ENCODE assay signal across 15 cellular contexts in genomic region chr22:27327497-27327896, GRCh38.
DNase-seq lines count a peak whose midpoint lies in the region; ATAC-seq, FAIRE-seq and TF ChIP-seq lines count a peak whose summit lies in the region.
"Had no signal": no experiment of that assay in that cellular context is flagged by ENCODE, and none has a peak within 500 bp of the region (broad histone marks: within the 10 kb centered on the region; RNA-seq: fewer than 3 reads in every experiment).

No MANE protein-coding gene starts in this region.

- peak overlapping the region in 2 of 11 experiments; percentile 12 to 30; a peak in 1 of 22 replicates for H3K27ac ChIP-seq in BLaER1 treated with 17β-estradiol and CSF1 and Interleukin-3, amounts not matched to agents 10 nM and 100 nM
- no peak overlapping the region for H3K27ac ChIP-seq in K562 (ENCODE audit: extremely low read depth, low read depth, low read length)
- H3K27ac ChIP-seq: BLaER1, GM23248 had no signal

- H3K4me1 Mint-ChIP-seq in type B pancreatic cell (ENCODE audit: unreplicated experiment), result peaks cover 8% of the 10 kb centered on the region
- H3K4me1 Mint-ChIP-seq: CD4-positive, CD25-positive, alpha-beta regulatory T cell had no signal

- no peaks in the 10 kb centered on the region for H3K79me2 ChIP-seq in K562 (ENCODE audit: control insufficient read depth, insufficient read depth, low read length)

- TF ChIP-seq CTCF in K562 (IDR thresholded peaks at IDR 0.05 in 2 of 3, conservative IDR thresholded peaks at IDR 0.05 in 1 of 3; ENCODE audit: insufficient read depth in 2 of 3, low read depth in 1 of 3, low read length in 3 of 3) (no peak), type B pancreatic cell (conservative IDR thresholded peaks at IDR 0.05) (no peak)

- H3K4me1 ChIP-seq in BLaER1 treated with 17β-estradiol and CSF1 and Interleukin-3, amounts not matched to agents 10 nM and 100 nM, result peaks cover 0 to 35% (median 23%) of the 10 kb centered on the region in 10 experiments; a peak in 17 of 20 replicates
- H3K4me1 ChIP-seq in K562 (replicated peaks in 1 of 2; ENCODE audit: control insufficient read depth in 2 of 2, insufficient read depth in 2 of 2, low read length in 2 of 2), result no peaks in the 10 kb centered on the region

- intact Hi-C loops in K562 (cut with micrococcal nuclease), result no loop called here

- no peaks in the 10 kb centered on the region for H3K9me3 Mint-ChIP-seq in type B pancreatic cell
- H3K9me3 Mint-ChIP-seq: H9 had no signal

- no peak for ATAC-seq in K562
- ATAC-seq in GM18520 (IDR thresholded peaks at IDR 0.05; ENCODE audit: unreplicated experiment), result no peak
- ATAC-seq in HG03025 (IDR thresholded peaks at IDR 0.05; ENCODE audit: low FRiP score, unreplicated experiment), result no peak

- no peak overlapping the region for H3K27ac Mint-ChIP-seq in type B pancreatic cell
- H3K27ac Mint-ChIP-seq: CD4-positive, CD25-positive, alpha-beta regulatory T cell had no signal

- no peak for TF ChIP-seq EP300 in K562 (IDR thresholded peaks at IDR 0.05; ENCODE audit: low read length)

- FAIRE-seq in K562 (lab: Jason Lieb, UNC), result no peak

- no peak overlapping the region for H3K4me3 Mint-ChIP-seq in type B pancreatic cell
- H3K4me3 Mint-ChIP-seq: CD4-positive, CD25-positive, alpha-beta regulatory T cell; H9 had no signal

- H4K20me1 ChIP-seq in BLaER1 treated with 17β-estradiol and CSF1 and Interleukin-3, amounts not matched to agents 10 nM and 100 nM, result no peaks in the 10 kb centered on the region
- H4K20me1 ChIP-seq in K562 (replicated peaks; ENCODE audit: control insufficient read depth, insufficient read depth, low read length), result no peaks in the 10 kb centered on the region
- H4K20me1 ChIP-seq: BLaER1 had no signal

- no TSS peak for BruUV-seq in K562 (replicated peaks; lab: Mats Ljungman, UMichigan)

- POLR2A ChIA-PET in K562 (lab: Yijun Ruan, JAX), result interaction anchor here (0.7 kb wide), 1 partner anchor 1754 kb away, joined by 3 read pairs; no protein-coding TSS in a partner anchor

- in situ Hi-C loops in K562 (cut with MboI), result no loop called here

- H3K4me2 ChIP-seq in BLaER1 treated with 17β-estradiol and CSF1 and Interleukin-3, amounts not matched to agents 10 nM and 100 nM, result peak overlapping the region in 8 of 11 experiments; percentile 1 to 39 (median 22); a peak in 9 of 22 replicates
- no peak overlapping the region for H3K4me2 ChIP-seq in K562 (ENCODE audit: insufficient read depth, low read length)
- H3K4me2 ChIP-seq: BLaER1 had no signal

- TF ChIP-seq RAD21 in K562 (CRISPR knock-in tag; conservative IDR thresholded peaks at IDR 0.05 in 1 of 2, IDR thresholded peaks at IDR 0.05 in 1 of 2), result no peak

- H3K36me3 Mint-ChIP-seq in type B pancreatic cell, result no peaks in the 10 kb centered on the region
- H3K36me3 Mint-ChIP-seq: CD4-positive, CD25-positive, alpha-beta regulatory T cell had no signal

- TF ChIP-seq POLR2A in K562 (conservative IDR thresholded peaks at IDR 0.05), result no peak

- H3K27me3 Mint-ChIP-seq in type B pancreatic cell, result peaks cover 51% of the 10 kb centered on the region

- no peaks in the 10 kb centered on the region; a peak in 1 of 22 replicates for H3K27me3 ChIP-seq in BLaER1 treated with 17β-estradiol and CSF1 and Interleukin-3, amounts not matched to agents 10 nM and 100 nM
- peaks cover 0 to 6% of the 10 kb centered on the region in 2 experiments; a peak in 1 of 5 replicates for H3K27me3 ChIP-seq in K562 (ENCODE audit: control insufficient read depth in 2 of 2, insufficient read depth in 2 of 2, low read length in 2 of 2)
- H3K27me3 ChIP-seq: BLaER1 had no signal

- H3K9ac ChIP-seq in BLaER1 treated with 17β-estradiol and CSF1 and Interleukin-3, amounts not matched to agents 10 nM and 100 nM, result peak overlapping the region in 1 of 11 experiments; percentile 1; a peak in 1 of 22 replicates
- H3K9ac ChIP-seq in K562 (ENCODE audit: insufficient read depth in 1 of 2, low read depth in 2 of 2, low read length in 2 of 2), result no peak overlapping the region
- H3K9ac ChIP-seq: BLaER1, GM23248 had no signal

- no peak overlapping the region for H2AFZ ChIP-seq in K562 (ENCODE audit: low read depth, low read length)
- H2AFZ ChIP-seq: GM23248 had no signal

- DNase-seq in K562 (ENCODE audit: extremely low read depth in 1 of 4, low spot score in 3 of 4) (no peak), islet precursor cell (peak; percentile 5), type B pancreatic cell (ENCODE audit: extremely low spot score, unreplicated experiment) (peak; percentile 42), inferior parietal cortex (ENCODE audit: extremely low spot score) (no peak)
- DNase-seq: 8988T; AML-193; CD4-positive, CD25-positive, alpha-beta regulatory T cell; DMS53; GM23248; KG1 had no signal

- 0 out of 22 replicates have a peak, but pooled peaks cover 0 to 4% (median 0%) of the 10 kb centered on the region in 11 experiments for H3K9me3 ChIP-seq in BLaER1 treated with 17β-estradiol and CSF1 and Interleukin-3, amounts not matched to agents 10 nM and 100 nM (replicated peaks in 1 of 11)
- no peaks in the 10 kb centered on the region for H3K9me3 ChIP-seq in K562 (replicated peaks; ENCODE audit: control insufficient read depth, insufficient read depth, low read depth, low read length)
- H3K9me3 ChIP-seq: BLaER1 had no signal

- no peak overlapping the region for H3K4me3 ChIP-seq in BLaER1 treated with 17β-estradiol and CSF1 and Interleukin-3, amounts not matched to agents 10 nM and 100 nM
- H3K4me3 ChIP-seq in K562, result no peak overlapping the region
- H3K4me3 ChIP-seq: BLaER1, GM23248 had no signal

- WGBS in K562 (ENCODE audit: insufficient coverage, low coverage, missing lambda C conversion rate), result 0% methylated on average over 1 of the region's 4 CpGs

- CTCF ChIA-PET in K562 (lab: Yijun Ruan, JAX; ENCODE audit: low intra/inter-chr PET ratio), result no interaction called here

- no peaks in the 10 kb centered on the region for H3K36me3 ChIP-seq in BLaER1 treated with 17β-estradiol and CSF1 and Interleukin-3, amounts not matched to agents 10 nM and 100 nM
- no peaks in the 10 kb centered on the region for H3K36me3 ChIP-seq in K562 (ENCODE audit: control insufficient read depth, insufficient read depth, low read length)
- H3K36me3 ChIP-seq: BLaER1 had no signal

- H3K9me1 ChIP-seq in K562 (ENCODE audit: control insufficient read depth, insufficient read depth, low read length), result no peaks in the 10 kb centered on the region

TF ChIP-seq in K562, 482 proteins besides CTCF, POLR2A, EP300 and RAD21:
- no peak for TF ChIP-seq LARP7 (IDR thresholded peaks at IDR 0.05)
- TF ChIP-seq KDM1A (IDR thresholded peaks at IDR 0.05), result no peak
- no peak for TF ChIP-seq PBX2 (CRISPR knock-in tag; IDR thresholded peaks at IDR 0.05; ENCODE audit: low read depth)
- no peak for TF ChIP-seq PBX2 (tag; conservative IDR thresholded peaks at IDR 0.05; ENCODE audit: low read depth)
- peak; percentile 5 for TF ChIP-seq RBM25 (IDR thresholded peaks at IDR 0.05; ENCODE audit: low read depth, low read length, severe bottlenecking)
- TF ChIP-seq ZNF445 (CRISPR knock-in tag; IDR thresholded peaks at IDR 0.05; ENCODE audit: low read depth), result no peak

Comparison
In these comparisons a context has a peak if more than half of its experiments do, and no peak if none do; other contexts are left out.
1. DNase-seq: peak in islet precursor cell (single experiment) and type B pancreatic cell (single experiment); none in K562 (0 of 4) and inferior parietal cortex (single experiment).